Comparison of ENCODE assay signal across 8 cellular contexts in the genomic region with DNA sequence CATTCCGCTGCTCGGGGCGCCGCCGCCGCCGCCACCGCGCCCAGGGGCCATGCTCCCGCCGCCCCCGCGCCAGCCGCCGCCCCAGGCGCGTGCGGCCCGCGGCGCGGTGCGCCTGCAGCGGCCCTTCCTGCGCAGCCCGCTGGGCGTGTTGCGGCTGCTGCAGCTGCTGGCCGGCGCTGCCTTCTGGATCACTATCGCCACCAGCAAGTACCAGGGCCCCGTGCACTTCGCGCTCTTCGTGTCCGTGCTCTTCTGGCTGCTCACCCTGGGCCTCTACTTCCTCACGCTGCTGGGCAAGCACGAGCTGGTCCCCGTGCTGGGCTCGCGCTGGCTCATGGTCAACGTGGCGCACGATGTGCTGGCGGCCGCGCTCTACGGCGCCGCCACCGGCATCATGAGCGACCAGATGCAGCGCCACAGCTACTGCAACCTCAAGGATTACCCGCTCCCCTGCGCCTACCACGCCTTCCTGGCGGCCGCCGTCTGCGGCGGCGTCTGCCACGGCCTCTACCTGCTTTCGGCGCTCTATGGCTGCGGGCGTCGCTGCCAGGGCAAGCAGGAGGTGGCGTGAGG. TPM values are rescaled to one million over a fixed set of nuclear protein-coding genes. Genes with fewer than 3 reads are reported as not detected.
DNase-seq lines count a peak whose midpoint lies in the region; ATAC-seq, FAIRE-seq and TF ChIP-seq lines count a peak whose summit lies in the region.

No MANE protein-coding gene starts in this region.

- POLR2A ChIA-PET in endothelial cell of umbilical vein (lab: Charles Lee), result interaction anchor here (1.4 kb wide), 1 partner anchor 13 kb away, joined by 5 read pairs; no protein-coding TSS in a partner anchor

- CTCF ChIA-PET in endothelial cell of umbilical vein (lab: Charles Lee), result interaction anchor here (1.1 to 18.5 kb wide), 8 partner anchors 10 to 38 kb away, joined by 3 to 863 read pairs (median 5); partner anchors contain the start of genes AVPI1 and ZFYVE27

- no peaks in the 10 kb centered on the region for H4K20me1 ChIP-seq in endothelial cell of umbilical vein (replicated peaks; ENCODE audit: control insufficient read depth, extremely low read depth, insufficient read depth, low read length)

- peak; percentile 85 for FAIRE-seq in GM12892 (lab: Jason Lieb, UNC)
- FAIRE-seq in endothelial cell of umbilical vein (lab: Jason Lieb, UNC), result no peak

- TF ChIP-seq POLR2A in GM12892 (IDR thresholded peaks at IDR 0.05; ENCODE audit: low read depth, low read length) (peak; percentile 26; the same call in 1 of the 2 replicates), endothelial cell of umbilical vein (IDR thresholded peaks at IDR 0.05; ENCODE audit: low read depth, low read length) (peak; percentile 81)

- H3K9ac ChIP-seq in endothelial cell of umbilical vein (replicated peaks; ENCODE audit: extremely low read depth, insufficient read depth, low read length), result peak overlapping the region; percentile 62

- DNase-seq in A172 (ENCODE audit: low spot score) (peak; percentile 49), GM12892 (ENCODE audit: insufficient read length) (peak; percentile 71), NCI-H345 (lab: John Stamatoyannopoulos, UW) (peak; percentile 43), endothelial cell of umbilical vein (ENCODE audit: low read depth, low spot score) (peak; percentile 81), midbrain (lab: John Stamatoyannopoulos, UW) (peak; percentile 71)
- DNase-seq in activated CD8-positive, alpha-beta memory T cell treated with anti-CD3 and anti-CD28 coated beads for 48 hours (ENCODE audit: low read depth in 2 of 3, low spot score in 2 of 3), result peak; percentile 22 to 27 (median 23)

- ATAC-seq in HG02885 (IDR thresholded peaks at IDR 0.05; ENCODE audit: poor library complexity, unreplicated experiment), result peak; percentile 80
- peak; percentile 87 for ATAC-seq in stimulated activated memory B cell treated with anti-CD40 and anti-IgM and Interleukin-4, amounts not matched to agents 10 μg/mL and 1 μg/mL and 100 μg/mL, for 72 hours

- no peaks in the 10 kb centered on the region for H3K36me3 Mint-ChIP-seq in stimulated activated memory B cell treated with anti-CD40 and anti-IgM and Interleukin-4, amounts not matched to agents 10 μg/mL and 1 μg/mL and 100 μg/mL, for 72 hours

- H3K9me3 Mint-ChIP-seq in stimulated activated memory B cell treated with anti-CD40 and anti-IgM and Interleukin-4, amounts not matched to agents 10 μg/mL and 1 μg/mL and 100 μg/mL, for 72 hours, result no peaks in the 10 kb centered on the region

- H3K27ac Mint-ChIP-seq in stimulated activated memory B cell treated with anti-CD40 and anti-IgM and Interleukin-4, amounts not matched to agents 10 μg/mL and 1 μg/mL and 100 μg/mL, for 72 hours, result peak overlapping the region; percentile 86

- no peaks in the 10 kb centered on the region for H3K9me3 ChIP-seq in endothelial cell of umbilical vein (replicated peaks; ENCODE audit: control insufficient read depth, insufficient read depth, low read length)

- H3K4me1 Mint-ChIP-seq in stimulated activated memory B cell treated with anti-CD40 and anti-IgM and Interleukin-4, amounts not matched to agents 10 μg/mL and 1 μg/mL and 100 μg/mL, for 72 hours, result peaks cover 31% of the 10 kb centered on the region

- peak overlapping the region; percentile 99 for H3K4me3 Mint-ChIP-seq in stimulated activated memory B cell treated with anti-CD40 and anti-IgM and Interleukin-4, amounts not matched to agents 10 μg/mL and 1 μg/mL and 100 μg/mL, for 72 hours

- peak overlapping the region; percentile 14 to 62 (median 28) for H3K4me3 ChIP-seq in endothelial cell of umbilical vein (replicated peaks in 1 of 3; ENCODE audit: insufficient read depth in 1 of 3, low read depth in 1 of 3, low read length in 3 of 3)

- peak; percentile 7 to 29 for TF ChIP-seq CTCF in endothelial cell of umbilical vein (IDR thresholded peaks at IDR 0.05; ENCODE audit: extremely low read depth in 1 of 2, insufficient read depth in 1 of 2, low read depth in 1 of 2, low read length in 2 of 2)

- dilution Hi-C loops in endothelial cell of umbilical vein (cut with MboI; ENCODE audit: extremely low pct_ligation_motif_present, low sequenced_read_pairs), result no loop called here

- H3K9me1 ChIP-seq in endothelial cell of umbilical vein (replicated peaks; ENCODE audit: control insufficient read depth, extremely low read depth, insufficient read depth, low read length), result no peaks in the 10 kb centered on the region

- H3K27ac ChIP-seq in endothelial cell of umbilical vein (ENCODE audit: insufficient read depth, low read depth, low read length), result peak overlapping the region; percentile 39

- H3K27me3 Mint-ChIP-seq in stimulated activated memory B cell treated with anti-CD40 and anti-IgM and Interleukin-4, amounts not matched to agents 10 μg/mL and 1 μg/mL and 100 μg/mL, for 72 hours, result peaks cover 31% of the 10 kb centered on the region

- H2AFZ ChIP-seq in endothelial cell of umbilical vein (ENCODE audit: low read depth, low read length), result peak overlapping the region; percentile 1

- BruUV-seq in endothelial cell of umbilical vein (replicated peaks; lab: Mats Ljungman, UMichigan), result no TSS peak

- no peaks in the 10 kb centered on the region for H3K27me3 ChIP-seq in endothelial cell of umbilical vein (ENCODE audit: control insufficient read depth in 2 of 2, insufficient read depth in 2 of 2, low read length in 2 of 2)

- peaks cover 0 to 15% of the 10 kb centered on the region in 2 experiments for H3K36me3 ChIP-seq in endothelial cell of umbilical vein (ENCODE audit: control insufficient read depth in 2 of 2, extremely low read depth in 1 of 2, insufficient read depth in 2 of 2, low read length in 2 of 2)

- H3K4me2 ChIP-seq in endothelial cell of umbilical vein (ENCODE audit: insufficient read depth, low read length), result peak overlapping the region; percentile 81

- peaks cover 34% of the 10 kb centered on the region for H3K79me2 ChIP-seq in endothelial cell of umbilical vein (ENCODE audit: control insufficient read depth, insufficient read depth, low read length)

- intact Hi-C loops in endothelial cell of umbilical vein (cut with micrococcal nuclease), result loop anchor here (1.0 kb wide), 1 partner anchor 27 kb away; the partner anchor contains the start of gene AVPI1

- H3K4me1 ChIP-seq in endothelial cell of umbilical vein (ENCODE audit: control insufficient read depth, extremely low read depth, insufficient read depth, low read length), result peaks cover 22% of the 10 kb centered on the region

TF ChIP-seq in endothelial cell of umbilical vein, 7 proteins besides CTCF, POLR2A, EP300 and RAD21 (continues in another document):
- TF ChIP-seq JUN (IDR thresholded peaks at IDR 0.05; ENCODE audit: borderline replicate concordance, insufficient read depth, insufficient read length, low read depth) (no peak), FOS (IDR thresholded peaks at IDR 0.05; ENCODE audit: borderline replicate concordance, insufficient read depth, low read length) (no peak), GATA2 (IDR thresholded peaks at IDR 0.05; ENCODE audit: insufficient read depth, insufficient read length, low read depth, low read length) (no peak)

RNA-seq across cellular contexts. Expression of gene MARVELD1, which starts 0.4 kb away (rescaled TPM):
- 68.2 and 69.7 TPM in 2 replicates for total RNA-seq in A172 (2014; rRNA removed; shearing (Covaris generic))
- polyA plus RNA-seq in GM12892 (2012; ENCODE audit: missing spikeins), result 0.42 TPM
- total RNA-seq in endothelial cell of umbilical vein, result 69.5 and 78.3 TPM in 2 replicates
- 67.3 and 72.5 TPM in 2 replicates for polyA plus RNA-seq in endothelial cell of umbilical vein
- polyA plus RNA-seq in endothelial cell of umbilical vein (2011; cell fraction: cytosol; rRNA removed), result 74.6 and 74.8 TPM in 2 replicates
- polyA plus RNA-seq in endothelial cell of umbilical vein (2011; cell fraction: nucleus; rRNA removed), result 29.7 and 30.0 TPM in 2 replicates
- polyA plus RNA-seq in endothelial cell of umbilical vein (2012), result 82.4 and 98.3 TPM in 2 replicates
- polyA minus RNA-seq in endothelial cell of umbilical vein, result 36.6 and 38.0 TPM in 2 replicates
- polyA minus RNA-seq in endothelial cell of umbilical vein (2011; cell fraction: cytosol; rRNA and poly(A)+ RNA removed), result 23.0 TPM
- polyA minus RNA-seq in endothelial cell of umbilical vein (2011; cell fraction: nucleus; rRNA and poly(A)+ RNA removed), result 16.4 and 17.7 TPM in 2 replicates

RNA-seq across cellular contexts. Expression of gene ZFYVE27, which starts 23.0 kb away (rescaled TPM):
- total RNA-seq in A172 (2014; rRNA removed; shearing (Covaris generic)), result 22.4 and 25.6 TPM in 2 replicates
- polyA plus RNA-seq in GM12892 (2012; ENCODE audit: missing spikeins), result 17.2 TPM
- total RNA-seq in endothelial cell of umbilical vein, result 23.7 and 24.2 TPM in 2 replicates
- 16.3 and 17.4 TPM in 2 replicates for polyA plus RNA-seq in endothelial cell of umbilical vein
- polyA plus RNA-seq in endothelial cell of umbilical vein (2011; cell fraction: cytosol; rRNA removed), result 12.2 and 15.0 TPM in 2 replicates
- 82.0 and 82.2 TPM in 2 replicates for polyA plus RNA-seq in endothelial cell of umbilical vein (2011; cell fraction: nucleus; rRNA removed)
- 14.8 and 15.0 TPM in 2 replicates for polyA plus RNA-seq in endothelial cell of umbilical vein (2012)
- polyA minus RNA-seq in endothelial cell of umbilical vein, result 23.1 and 24.9 TPM in 2 replicates
- polyA minus RNA-seq in endothelial cell of umbilical vein (2011; cell fraction: cytosol; rRNA and poly(A)+ RNA removed), result 10.0 TPM
- 25.1 and 37.1 TPM in 2 replicates for polyA minus RNA-seq in endothelial cell of umbilical vein (2011; cell fraction: nucleus; rRNA and poly(A)+ RNA removed)

RNA-seq across cellular contexts. Expression of gene AVPI1, which starts 26.9 kb away (rescaled TPM):
- total RNA-seq in A172 (2014; rRNA removed; shearing (Covaris generic)), result 26.7 and 28.7 TPM in 2 replicates
- 0.53 TPM for polyA plus RNA-seq in GM12892 (2012; ENCODE audit: missing spikeins)
- total RNA-seq in endothelial cell of umbilical vein, result 2.4 and 3.0 TPM in 2 replicates
- 3.7 and 5.9 TPM in 2 replicates for polyA plus RNA-seq in endothelial cell of umbilical vein
- polyA plus RNA-seq in endothelial cell of umbilical vein (2011; cell fraction: cytosol; rRNA removed), result 2.8 and 3.7 TPM in 2 replicates
- polyA plus RNA-seq in endothelial cell of umbilical vein (2011; cell fraction: nucleus; rRNA removed), result 1.4 and 1.7 TPM in 2 replicates
- polyA plus RNA-seq in endothelial cell of umbilical vein (2012), result 3.7 and 4.9 TPM in 2 replicates
- polyA minus RNA-seq in endothelial cell of umbilical vein, result 1.7 and 3.5 TPM in 2 replicates
- polyA minus RNA-seq in endothelial cell of umbilical vein (2011; cell fraction: cytosol; rRNA and poly(A)+ RNA removed), result 131 TPM
- polyA minus RNA-seq in endothelial cell of umbilical vein (2011; cell fraction: nucleus; rRNA and poly(A)+ RNA removed), result 1.9 and 2.7 TPM in 2 replicates

RNA-seq across cellular contexts. Expression of gene SFRP5, which starts 57.9 kb away (rescaled TPM):
- not detected in 2 replicates for total RNA-seq in A172 (2014; rRNA removed; shearing (Covaris generic))
- not detected for polyA plus RNA-seq in GM12892 (2012; ENCODE audit: missing spikeins)
- total RNA-seq in endothelial cell of umbilical vein, result not detected in 2 replicates
- polyA plus RNA-seq in endothelial cell of umbilical vein, result not detected in 2 replicates
- polyA plus RNA-seq in endothelial cell of umbilical vein (2011; cell fraction: cytosol; rRNA removed), result not detected in 2 replicates
- polyA plus RNA-seq in endothelial cell of umbilical vein (2011; cell fraction: nucleus; rRNA removed), result not detected in 2 replicates
- polyA plus RNA-seq in endothelial cell of umbilical vein (2012), result not detected in 2 replicates
- polyA minus RNA-seq in endothelial cell of umbilical vein, result not detected in 2 replicates
- not detected for polyA minus RNA-seq in endothelial cell of umbilical vein (2011; cell fraction: cytosol; rRNA and poly(A)+ RNA removed)
- polyA minus RNA-seq in endothelial cell of umbilical vein (2011; cell fraction: nucleus; rRNA and poly(A)+ RNA removed), result not detected in 2 replicates

Comparison
In these comparisons a context has a peak if more than half of its experiments do, and no peak if none do; other contexts are left out.
1. Peak in every context shown above with its lines: DNase-seq, ATAC-seq, H3K4me3 ChIP-seq and H3K27ac ChIP-seq.
2. DNase-seq: peak in every context shown above with its lines; median percentile 81 in endothelial cell of umbilical vein; 71 in GM12892; 71 in midbrain; 49 in A172; 43 in NCI-H345; 23 in activated CD8-positive, alpha-beta memory T cell treated with anti-CD3 and anti-CD28 coated beads for 48 hours.